1 cellular context compared by ENCODE assay signal in genomic region chr7:46155367-46155766, GRCh38.
TF ChIP-seq lines count a peak whose summit lies in the region.

No MANE protein-coding gene starts in this region.

TF ChIP-seq in HepG2, 621 proteins besides CTCF, POLR2A, EP300 and RAD21 (continued from another document):
- no peak for TF ChIP-seq BCLAF1 (IDR thresholded peaks at IDR 0.05)
- no peak for TF ChIP-seq ZNF607 (CRISPR knock-in tag; IDR thresholded peaks at IDR 0.05; ENCODE audit: borderline replicate concordance)
- no peak for TF ChIP-seq TBX2 (CRISPR knock-in tag; IDR thresholded peaks at IDR 0.05; ENCODE audit: borderline replicate concordance)
- no peak for TF ChIP-seq E2F2 (CRISPR knock-in tag; IDR thresholded peaks at IDR 0.05; ENCODE audit: borderline replicate concordance)
- TF ChIP-seq ZNF331 (CRISPR knock-in tag; IDR thresholded peaks at IDR 0.05) = no peak
- TF ChIP-seq EHMT2 (IDR thresholded peaks at IDR 0.05; ENCODE audit: borderline replicate concordance, low read depth, low read length) = no peak
- TF ChIP-seq ZNF512B (CRISPR knock-in tag; IDR thresholded peaks at IDR 0.05; ENCODE audit: borderline replicate concordance) = no peak
- TF ChIP-seq BCL6 (CRISPR knock-in tag; IDR thresholded peaks at IDR 0.05) = peak; percentile 45
- peak; percentile 52 for TF ChIP-seq PAXIP1 (CRISPR knock-in tag; conservative IDR thresholded peaks at IDR 0.05)
- TF ChIP-seq MLX (CRISPR knock-in tag; IDR thresholded peaks at IDR 0.05) = peak; percentile 84
- TF ChIP-seq ARNT (IDR thresholded peaks at IDR 0.05) = no peak
TF ChIP-seq in HepG2: peak in this region for 35.
